32 cellular contexts compared by ENCODE assay signal in the genomic region with DNA sequence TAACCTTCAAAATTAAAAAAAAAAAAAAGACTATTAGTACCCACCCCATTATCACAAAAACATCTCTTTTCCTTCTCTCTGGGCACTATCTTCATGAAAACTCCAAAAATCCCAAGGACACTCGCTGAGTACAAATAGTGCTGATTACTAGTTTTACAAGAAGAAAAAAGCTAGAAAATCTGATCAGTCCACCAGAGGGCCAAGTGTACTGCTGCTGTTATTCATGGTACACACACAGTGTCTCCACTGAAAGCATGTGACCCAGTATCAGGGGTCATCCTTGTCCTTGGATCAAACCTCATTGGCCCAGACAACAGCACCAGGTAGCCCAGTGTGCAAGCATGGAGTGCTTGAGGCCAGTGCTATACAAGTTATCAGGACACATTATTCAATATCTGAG.
DNase-seq lines count a peak whose midpoint lies in the region; ATAC-seq, FAIRE-seq and TF ChIP-seq lines count a peak whose summit lies in the region.
"Had no signal": no experiment of that assay in that cellular context is flagged by ENCODE, and none has a peak within 500 bp of the region (broad histone marks: within the 10 kb centered on the region; RNA-seq: fewer than 3 reads in every experiment).

No MANE protein-coding gene starts in this region.

- H3K4me1 ChIP-seq in SK-N-SH (ENCODE audit: control insufficient read depth in 1 of 2, insufficient read depth in 2 of 2, low read depth in 1 of 2, low read length in 1 of 2) (no peaks in the 10 kb centered on the region; a peak in 1 of 4 replicates), HepG2 (ENCODE audit: insufficient read depth, low read length) (no peaks in the 10 kb centered on the region), gastroesophageal sphincter (no peaks in the 10 kb centered on the region), A673 (ENCODE audit: insufficient read depth, low read length, poor library complexity, severe bottlenecking) (no peaks in the 10 kb centered on the region)
- H3K4me1 ChIP-seq: Caco-2, esophagus squamous epithelium, transverse colon had no signal

- peak; percentile 49 for TF ChIP-seq RAD21 in SK-N-SH (IDR thresholded peaks at IDR 0.05; ENCODE audit: low read length)
- TF ChIP-seq RAD21 in HepG2 (CRISPR knock-in tag; IDR thresholded peaks at IDR 0.05), result no peak

- TF ChIP-seq EP300 in SK-N-SH (IDR thresholded peaks at IDR 0.05; ENCODE audit: borderline replicate concordance in 1 of 2, low read depth in 1 of 2, low read length in 1 of 2) (no peak), HepG2 (IDR thresholded peaks at IDR 0.05; ENCODE audit: low read depth in 2 of 2, low read length in 2 of 2) (no peak), HepG2 (CRISPR knock-in tag; IDR thresholded peaks at IDR 0.05; ENCODE audit: borderline replicate concordance) (no peak), gastroesophageal sphincter (IDR thresholded peaks at IDR 0.05) (no peak)

- TF ChIP-seq CTCF in SK-N-SH (IDR thresholded peaks at IDR 0.05) (no peak), VCaP (conservative IDR thresholded peaks at IDR 0.05) (peak; percentile 62), HepG2 (CRISPR knock-in tag; IDR thresholded peaks at IDR 0.05) (0 out of 2 replicates have a peak, but pooled peaks have one; percentile 12), gastroesophageal sphincter (IDR thresholded peaks at IDR 0.05) (no peak), A673 (conservative IDR thresholded peaks at IDR 0.05; ENCODE audit: low read depth, low read length) (no peak)

- ATAC-seq in SK-N-SH treated with all-trans-retinoic acid at 6 μM for 48 hours, result no peak
- peak; percentile 59; the same call in 2 of the 3 replicates for ATAC-seq in HepG2
- ATAC-seq in gastroesophageal sphincter, result no peak
- ATAC-seq: activated CD4-positive, alpha-beta T cell treated with anti-CD3 and anti-CD28 coated beads for 36 hours; naive thymus-derived CD4-positive, alpha-beta T cell had no signal

- POLR2A ChIA-PET in SK-N-SH (lab: Yijun Ruan, JAX), result no interaction called here
- POLR2A ChIA-PET in HepG2 (lab: Yijun Ruan, JAX), result no interaction called here
- POLR2A ChIA-PET in A673 (lab: Charles Lee; ENCODE audit: low non-redundant PET), result no interaction called here

- BruUV-seq in HepG2 (replicated peaks; lab: Mats Ljungman, UMichigan) (no TSS peak), A673 (replicated peaks; lab: Mats Ljungman, UMichigan) (no TSS peak)

- WGBS in SK-N-SH (ENCODE audit: low lambda C conversion rate), result 39% methylated on average over 1 of the region's 1 CpG
- 5% methylated on average over 1 of the region's 1 CpG for WGBS in HepG2 (ENCODE audit: low lambda C conversion rate)
- WGBS in gastroesophageal sphincter (ENCODE audit: low coverage in 1 of 2), 2 donors, result 88 to 100% methylated on average over 1 of the region's 1 CpG

- CTCF ChIA-PET in SK-N-SH (lab: Yijun Ruan, JAX), result no interaction called here
- CTCF ChIA-PET in HepG2 (lab: Yijun Ruan, JAX; ENCODE audit: low intra/inter-chr PET ratio, low total read pairs), result no interaction called here
- CTCF ChIA-PET in A673 (lab: Charles Lee), result interaction anchor here (0.7 kb wide), 1 partner anchor 684 kb away, joined by 3 read pairs; no protein-coding TSS in a partner anchor

- H2AFZ ChIP-seq in SK-N-SH (ENCODE audit: low read depth) (no peak overlapping the region), HepG2 (ENCODE audit: low read length) (no peak overlapping the region)

- H3K4me2 ChIP-seq in SK-N-SH (no peak overlapping the region), HepG2 (ENCODE audit: low read depth, low read length) (no peak overlapping the region)
- H3K4me2 ChIP-seq: BLaER1 treated with 17β-estradiol and CSF1 and Interleukin-3, amounts not matched to agents 10 nM and 100 nM had no signal

- intact Hi-C loops in HepG2 (cut with micrococcal nuclease; ENCODE audit: unreplicated experiment), result no loop called here
- intact Hi-C loops in A673 (cut with micrococcal nuclease; ENCODE audit: unreplicated experiment), result no loop called here

- H3K36me3 ChIP-seq in SK-N-SH (replicated peaks in 1 of 2; ENCODE audit: control insufficient read depth in 1 of 2, insufficient read depth in 2 of 2, low read length in 1 of 2) (no peaks in the 10 kb centered on the region), HepG2 (replicated peaks in 1 of 2; ENCODE audit: control insufficient read depth in 1 of 2, insufficient read depth in 2 of 2, low read length in 2 of 2) (no peaks in the 10 kb centered on the region), gastroesophageal sphincter (no peaks in the 10 kb centered on the region), A673 (ENCODE audit: insufficient read depth, low read length, poor library complexity, severe bottlenecking) (no peaks in the 10 kb centered on the region)
- H3K36me3 ChIP-seq: BLaER1 treated with 17β-estradiol and CSF1 and Interleukin-3, amounts not matched to agents 10 nM and 100 nM; cardiac muscle cell; esophagus squamous epithelium; transverse colon had no signal

- no peaks in the 10 kb centered on the region for H3K9me3 ChIP-seq in SK-N-SH
- H3K9me3 ChIP-seq in HepG2 (ENCODE audit: low read length), result peaks cover 13% of the 10 kb centered on the region
- peaks cover 0 to 4% (median 0%) of the 10 kb centered on the region in 3 donors for H3K9me3 ChIP-seq in gastroesophageal sphincter
- no peaks in the 10 kb centered on the region for H3K9me3 ChIP-seq in A673 (ENCODE audit: low read depth, low read length, poor library complexity, severe bottlenecking)
- H3K9me3 ChIP-seq: BLaER1 treated with 17β-estradiol and CSF1 and Interleukin-3, amounts not matched to agents 10 nM and 100 nM; Caco-2; esophagus squamous epithelium; transverse colon had no signal

- in situ Hi-C loops in HepG2 (cut with HindIII; ENCODE audit: extremely low pct_ligation_motif_present, low pct_unique_long_range_greater_than_20kb), result no loop called here

- H3K27ac ChIP-seq in SK-N-SH (ENCODE audit: low read depth in 2 of 2, low read length in 1 of 2) (no peak overlapping the region), VCaP (no peak overlapping the region), HepG2 (ENCODE audit: extremely low read length, insufficient read depth, low read length) (no peak overlapping the region), gastroesophageal sphincter (no peak overlapping the region), A673 (ENCODE audit: low read depth, low read length, poor library complexity, severe bottlenecking) (no peak overlapping the region)
- H3K27ac ChIP-seq: BLaER1 treated with 17β-estradiol and CSF1 and Interleukin-3, amounts not matched to agents 10 nM and 100 nM; cardiac muscle cell; esophagus squamous epithelium; transverse colon had no signal

- no peaks in the 10 kb centered on the region for H3F3A ChIP-seq in SK-N-SH (replicated peaks; ENCODE audit: insufficient read depth)

- H3K9ac ChIP-seq in SK-N-SH (no peak overlapping the region), HepG2 (ENCODE audit: insufficient read depth, low read depth, low read length) (no peak overlapping the region)
- H3K9ac ChIP-seq: BLaER1 treated with 17β-estradiol and CSF1 and Interleukin-3, amounts not matched to agents 10 nM and 100 nM had no signal

- H3K79me2 ChIP-seq in SK-N-SH (ENCODE audit: insufficient read depth) (no peaks in the 10 kb centered on the region), HepG2 (ENCODE audit: insufficient read depth, low read length) (no peaks in the 10 kb centered on the region)

- TF ChIP-seq POLR2A in HepG2 (IDR thresholded peaks at IDR 0.05; ENCODE audit: insufficient read depth in 1 of 2, low read depth in 2 of 2, low read length in 2 of 2) (no peak), gastroesophageal sphincter (IDR thresholded peaks at IDR 0.05) (no peak)

- H3K27me3 ChIP-seq in SK-N-SH (ENCODE audit: insufficient read depth), result no peaks in the 10 kb centered on the region
- H3K27me3 ChIP-seq in HepG2 (ENCODE audit: control insufficient read depth in 1 of 2, insufficient read depth in 2 of 2, low read length in 2 of 2), result no peaks in the 10 kb centered on the region
- H3K27me3 ChIP-seq in gastroesophageal sphincter, result no peaks in the 10 kb centered on the region
- peaks cover 3% of the 10 kb centered on the region for H3K27me3 ChIP-seq in A673 (replicated peaks; ENCODE audit: insufficient read depth, low read depth, low read length, poor library complexity)
- H3K27me3 ChIP-seq: BLaER1 treated with 17β-estradiol and CSF1 and Interleukin-3, amounts not matched to agents 10 nM and 100 nM; cardiac muscle cell; esophagus squamous epithelium; transverse colon had no signal

- H4K20me1 ChIP-seq in SK-N-SH (ENCODE audit: insufficient read depth), result no peaks in the 10 kb centered on the region
- H4K20me1 ChIP-seq in HepG2 (ENCODE audit: insufficient read depth, low read length), result no peaks in the 10 kb centered on the region
- H4K20me1 ChIP-seq: BLaER1 treated with 17β-estradiol and CSF1 and Interleukin-3, amounts not matched to agents 10 nM and 100 nM had no signal

- H3K9me2 ChIP-seq in SK-N-SH, result no peaks in the 10 kb centered on the region

- DNase-seq in SK-N-SH (no peak), HepG2 (ENCODE audit: low spot score) (no peak), RKO (ENCODE audit: low spot score) (no peak), A673 (ENCODE audit: low spot score) (no peak)
- no peak for DNase-seq in stimulated activated CD4-positive, alpha-beta T cell treated with anti-CD3 and anti-CD28 coated beads, Interleukin-12 subunit alpha, Interleukin-12 subunit beta, amount 100 ng/mL, for 4 hours
- DNase-seq: activated CD4-positive, alpha-beta T cell treated with anti-CD3 and anti-CD28 coated beads for 36 hours; activated CD8-positive, alpha-beta memory T cell treated with anti-CD3 and anti-CD28 coated beads for 24 hours; activated effector memory CD4-positive, alpha-beta T cell treated with Interleukin-2 at 50 U/mL for 16 hours; activated naive CD8-positive, alpha-beta T cell treated with anti-CD3 and anti-CD28 coated beads for 36 hours; aorta; cortex of kidney; esophagus squamous epithelium; foreskin melanocyte; HFFc6; Kasumi-1; naive thymus-derived CD4-positive, alpha-beta T cell; NCI-H1048; NCI-H1694; NCI-H2171; NCI-H524; occipital lobe; RPMI8226; small intestine; stimulated activated CD4-positive, alpha-beta T cell treated with anti-CD3 and anti-CD28 coated beads, Interleukin-2, amount 100 ng/mL, for 24 hours; T-helper 2 cell; transverse colon had no signal

- FAIRE-seq in HepG2 (lab: Jason Lieb, UNC), result no peak
- FAIRE-seq: small intestine had no signal

- no peak overlapping the region for H3K4me3 ChIP-seq in SK-N-SH (ENCODE audit: low read depth in 2 of 2, low read length in 1 of 2)
- no peak overlapping the region for H3K4me3 ChIP-seq in HepG2 (replicated peaks in 1 of 3; ENCODE audit: insufficient read depth in 1 of 3, low read depth in 2 of 3, low read length in 3 of 3)
- H3K4me3 ChIP-seq in gastroesophageal sphincter, result no peak overlapping the region
- H3K4me3 ChIP-seq in A673 (ENCODE audit: low read depth, low read length, poor library complexity, severe bottlenecking), result no peak overlapping the region
- H3K4me3 ChIP-seq: BLaER1 treated with 17β-estradiol and CSF1 and Interleukin-3, amounts not matched to agents 10 nM and 100 nM; cardiac muscle cell; esophagus squamous epithelium; transverse colon had no signal

TF ChIP-seq in SK-N-SH, 30 proteins besides CTCF, POLR2A, EP300 and RAD21 (continues in another document):
- TF ChIP-seq SMC3 (IDR thresholded peaks at IDR 0.05; ENCODE audit: low read depth, low read length), result peak; percentile 7; the same call in 1 of the 2 replicates

TF ChIP-seq in SK-N-SH treated with all-trans-retinoic acid at 6 μM for 48 hours, 23 proteins besides CTCF, POLR2A, EP300 and RAD21 (continues in another document):
- TF ChIP-seq ZC3H10 (CRISPR knock-in tag; IDR thresholded peaks at IDR 0.05), result no peak

Comparison
In these comparisons a context has a peak if more than half of its experiments do, and no peak if none do; other contexts are left out.
1. CTCF ChIP-seq: peak in VCaP (single experiment) and HepG2 (single experiment); none in SK-N-SH (single experiment), gastroesophageal sphincter (0 of 4) and A673 (single experiment).
2. Of the 25 proteins assayed by ChIP-seq in both HepG2 and SK-N-SH: peak only in HepG2: CTCF; only in SK-N-SH: RAD21 and SMC3; in both: none; in neither: 22.